20 cellular contexts compared by ENCODE assay signal in the genomic region with DNA sequence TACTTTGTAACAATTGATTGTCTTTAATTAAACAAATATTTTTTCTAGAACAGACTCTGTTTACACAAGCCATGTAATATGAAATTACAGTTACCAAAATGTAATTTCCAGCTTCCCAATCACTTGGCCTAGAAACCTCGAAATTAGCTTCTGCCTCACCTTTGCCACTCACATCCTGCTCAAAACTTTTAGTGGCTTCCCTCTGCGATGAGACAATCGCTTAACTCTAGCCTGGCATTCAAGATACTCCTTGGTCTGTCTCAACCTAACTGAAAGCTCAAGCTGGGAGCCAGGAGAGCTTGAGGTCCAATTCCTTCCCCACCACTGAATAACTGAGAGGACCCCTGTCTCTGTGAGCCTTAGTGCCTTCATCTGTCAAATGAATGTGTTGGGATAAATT. TPM values are rescaled to one million over a fixed set of nuclear protein-coding genes. Genes with fewer than 3 reads are reported as not detected.
A peak's percentile ranks its signal among the peaks of the same experiment; 100 is the strongest.
DNase-seq lines count a peak whose midpoint lies in the region; ATAC-seq and TF ChIP-seq lines count a peak whose summit lies in the region.
"Had no signal": no experiment of that assay in that cellular context is flagged by ENCODE, and none has a peak within 500 bp of the region (broad histone marks: within the 10 kb centered on the region; RNA-seq: fewer than 3 reads in every experiment).

No MANE protein-coding gene starts in this region.

- no peak for TF ChIP-seq CTCF in esophagus muscularis mucosa (IDR thresholded peaks at IDR 0.05)

- no peaks in the 10 kb centered on the region for H3K9me3 ChIP-seq in esophagus muscularis mucosa
- H3K9me3 ChIP-seq: MG63, SK-N-SH had no signal

- WGBS in esophagus muscularis mucosa: 92% methylated on average over 3 of the region's 3 CpGs

- no peak overlapping the region for H3K4me3 Mint-ChIP-seq in activated naive CD8-positive, alpha-beta T cell
- no peak overlapping the region for H3K4me3 Mint-ChIP-seq in activated naive CD8-positive, alpha-beta T cell treated with anti-CD3 and anti-CD28 coated beads for 36 hours
- H3K4me3 Mint-ChIP-seq in activated CD4-positive, alpha-beta T cell treated with anti-CD3 and anti-CD28 coated beads, Interleukin-2, amount 10 ng/mL, durations not matched to agents 24 days and 14 days: no peak overlapping the region
- H3K4me3 Mint-ChIP-seq: HFFc6 had no signal

- intact Hi-C loops in esophagus muscularis mucosa (cut with DNase I): no loop called here
- intact Hi-C loops in activated CD4-positive, alpha-beta T cell treated with anti-CD3 and anti-CD28 coated beads, Interleukin-2, amount 10 ng/mL, durations not matched to agents 24 days and 14 days (cut with micrococcal nuclease): no loop called here

- peak overlapping the region; percentile 4 for H3K27ac Mint-ChIP-seq in activated naive CD8-positive, alpha-beta T cell
- H3K27ac Mint-ChIP-seq in activated naive CD8-positive, alpha-beta T cell treated with anti-CD3 and anti-CD28 coated beads for 36 hours: no peak overlapping the region
- no peak overlapping the region for H3K27ac Mint-ChIP-seq in activated CD4-positive, alpha-beta T cell treated with anti-CD3 and anti-CD28 coated beads, Interleukin-2, amount 10 ng/mL, durations not matched to agents 24 days and 14 days
- H3K27ac Mint-ChIP-seq: HFFc6 had no signal

- H3K4me1 ChIP-seq in esophagus muscularis mucosa: peaks cover 0 to 12% (median 11%) of the 10 kb centered on the region in 4 donors

- H3K36me3 ChIP-seq in esophagus muscularis mucosa: no peaks in the 10 kb centered on the region
- H3K36me3 ChIP-seq: MG63 had no signal

- no peaks in the 10 kb centered on the region for H3K27me3 Mint-ChIP-seq in activated naive CD8-positive, alpha-beta T cell
- H3K27me3 Mint-ChIP-seq in activated naive CD8-positive, alpha-beta T cell treated with anti-CD3 and anti-CD28 coated beads for 36 hours: no peaks in the 10 kb centered on the region
- H3K27me3 Mint-ChIP-seq in activated CD4-positive, alpha-beta T cell treated with anti-CD3 and anti-CD28 coated beads, Interleukin-2, amount 10 ng/mL, durations not matched to agents 24 days and 14 days: peaks cover 6% of the 10 kb centered on the region

- H3K4me1 Mint-ChIP-seq in activated naive CD8-positive, alpha-beta T cell (ENCODE audit: low read depth): peaks cover 16% of the 10 kb centered on the region
- H3K4me1 Mint-ChIP-seq in activated naive CD8-positive, alpha-beta T cell treated with anti-CD3 and anti-CD28 coated beads for 36 hours: peaks cover 13% of the 10 kb centered on the region
- peaks cover 21% of the 10 kb centered on the region for H3K4me1 Mint-ChIP-seq in activated CD4-positive, alpha-beta T cell treated with anti-CD3 and anti-CD28 coated beads, Interleukin-2, amount 10 ng/mL, durations not matched to agents 24 days and 14 days

- H3K27me3 ChIP-seq in esophagus muscularis mucosa: no peaks in the 10 kb centered on the region
- H3K27me3 ChIP-seq: MG63 had no signal

- ATAC-seq in GM19455 (IDR thresholded peaks at IDR 0.05; ENCODE audit: unreplicated experiment) (no peak), HG02798 (IDR thresholded peaks at IDR 0.05; ENCODE audit: poor library complexity, unreplicated experiment) (no peak)
- ATAC-seq: Right ventricle myocardium inferior had no signal

- H3K4me3 ChIP-seq in esophagus muscularis mucosa: no peak overlapping the region
- H3K4me3 ChIP-seq: MG63 had no signal

- TF ChIP-seq POLR2A in esophagus muscularis mucosa (IDR thresholded peaks at IDR 0.05; ENCODE audit: low read depth): no peak

- H3K36me3 Mint-ChIP-seq in activated naive CD8-positive, alpha-beta T cell: no peaks in the 10 kb centered on the region
- no peaks in the 10 kb centered on the region for H3K36me3 Mint-ChIP-seq in activated naive CD8-positive, alpha-beta T cell treated with anti-CD3 and anti-CD28 coated beads for 36 hours
- no peaks in the 10 kb centered on the region for H3K36me3 Mint-ChIP-seq in activated CD4-positive, alpha-beta T cell treated with anti-CD3 and anti-CD28 coated beads, Interleukin-2, amount 10 ng/mL, durations not matched to agents 24 days and 14 days (ENCODE audit: low read depth)

- no peak overlapping the region for H3K27ac ChIP-seq in esophagus muscularis mucosa (replicated peaks in 1 of 4)

- H3K9me3 Mint-ChIP-seq in activated naive CD8-positive, alpha-beta T cell (ENCODE audit: low read depth): no peaks in the 10 kb centered on the region
- no peaks in the 10 kb centered on the region for H3K9me3 Mint-ChIP-seq in activated naive CD8-positive, alpha-beta T cell treated with anti-CD3 and anti-CD28 coated beads for 36 hours
- no peaks in the 10 kb centered on the region for H3K9me3 Mint-ChIP-seq in activated CD4-positive, alpha-beta T cell treated with anti-CD3 and anti-CD28 coated beads, Interleukin-2, amount 10 ng/mL, durations not matched to agents 24 days and 14 days
- H3K9me3 Mint-ChIP-seq: HFFc6 had no signal

- TF ChIP-seq EP300 in esophagus muscularis mucosa (IDR thresholded peaks at IDR 0.05): no peak

- no peak for DNase-seq in activated naive CD8-positive, alpha-beta T cell treated with anti-CD3 and anti-CD28 coated beads for 36 hours
- DNase-seq in NCI-H226 (peak; percentile 12), esophagus muscularis mucosa (ENCODE audit: extremely low spot score) (peak; percentile 72)
- no peak for DNase-seq in activated CD4-positive, alpha-beta T cell treated with anti-CD3 and anti-CD28 coated beads, Interleukin-2, amount 10 ng/mL, durations not matched to agents 24 days and 14 days
- DNase-seq in activated CD4-positive, CD25-positive, alpha-beta regulatory T cell treated with anti-CD3 and anti-CD28 coated beads, Interleukin-2, amount 50 U/mL, for 72 hours: no peak
- DNase-seq: 8988T, DMS53, H7, Karpas-422, NCI-H1092 treated with DMSO at 0.1 percent for 48 hours, NCI-H1694 treated with DMSO at 0.1 percent for 48 hours, NCI-H510A treated with DMSO at 0.1 percent for 48 hours, NCI-H774, SK-N-SH had no signal

RNA-seq across cellular contexts. Expression of a gene that starts 42.8 kb away (rescaled TPM):
- 10 to 100 TPM; 79.7 to 85.0 TPM for total RNA-seq in activated naive CD8-positive, alpha-beta T cell treated with anti-CD3 and anti-CD28 coated beads for 36 hours
- 1 to 10 TPM in 1 of 4 donors, under 1 TPM in 3; 0.32 to 3.3 (median 0.81) TPM for total RNA-seq in esophagus muscularis mucosa
- total RNA-seq in activated CD4-positive, alpha-beta T cell treated with anti-CD3 and anti-CD28 coated beads, Interleukin-2, amount 10 ng/mL, durations not matched to agents 24 days and 14 days: 85.1 and 87.1 TPM in 2 replicates

Comparison
In these comparisons a context has a peak if more than half of its experiments do, and no peak if none do; other contexts are left out.
1. DNase-seq: peak in NCI-H226 (single experiment) and esophagus muscularis mucosa (single experiment); none in activated naive CD8-positive, alpha-beta T cell treated with anti-CD3 and anti-CD28 coated beads for 36 hours (single experiment), activated CD4-positive, alpha-beta T cell treated with anti-CD3 and anti-CD28 coated beads, Interleukin-2, amount 10 ng/mL, durations not matched to agents 24 days and 14 days (single experiment) and activated CD4-positive, CD25-positive, alpha-beta regulatory T cell treated with anti-CD3 and anti-CD28 coated beads, Interleukin-2, amount 50 U/mL, for 72 hours (single experiment).
2. RNA of a gene that starts 42.8 kb away (total RNA-seq): 85.1 to 87.1 TPM in activated CD4-positive, alpha-beta T cell treated with anti-CD3 and anti-CD28 coated beads, Interleukin-2, amount 10 ng/mL, durations not matched to agents 24 days and 14 days and 79.7 to 85.0 TPM in activated naive CD8-positive, alpha-beta T cell treated with anti-CD3 and anti-CD28 coated beads for 36 hours; 0.32 to 3.3 TPM in esophagus muscularis mucosa; every median in the first group is over 10 times any median in the second.